11 cellular contexts compared by ENCODE assay signal in the genomic region with DNA sequence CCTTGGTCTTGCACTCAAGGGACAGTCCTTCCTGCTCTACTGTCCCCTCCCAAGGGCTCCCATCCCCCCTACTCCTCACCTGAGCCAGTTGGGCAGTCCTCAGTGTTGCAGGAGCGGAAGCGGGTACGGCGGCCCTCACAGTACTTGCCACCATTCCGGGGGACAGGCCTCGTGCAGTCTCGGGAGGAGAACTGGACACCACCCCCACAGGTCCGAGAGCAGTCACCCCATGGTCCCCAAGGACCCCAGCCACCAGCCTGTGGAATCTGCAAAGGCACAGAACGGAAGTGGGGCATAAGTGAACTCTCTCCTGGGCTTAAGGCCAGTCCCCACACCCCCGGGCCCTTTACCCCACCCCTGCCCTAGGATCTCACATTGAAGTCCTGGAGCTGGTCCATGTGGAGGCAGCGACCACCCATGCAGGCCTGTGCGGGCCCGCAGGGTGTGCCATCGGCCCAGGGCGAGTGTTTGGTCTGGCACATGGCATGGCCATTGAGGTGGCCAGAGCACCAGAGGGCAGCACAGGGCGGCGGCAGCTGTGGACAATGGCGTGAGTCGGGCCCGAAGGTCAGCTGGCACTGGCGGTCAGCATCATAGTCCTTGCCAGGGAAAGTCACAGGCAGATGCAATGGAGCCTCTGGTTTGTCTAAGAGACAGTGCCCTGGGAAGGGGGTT. TPM values are rescaled to one million over a fixed set of nuclear protein-coding genes. Genes with fewer than 3 reads are reported as not detected.
A peak's percentile ranks its signal among the peaks of the same experiment; 100 is the strongest.
DNase-seq lines count a peak whose midpoint lies in the region; ATAC-seq and TF ChIP-seq lines count a peak whose summit lies in the region.
"Had no signal": no experiment of that assay in that cellular context is flagged by ENCODE, and none has a peak within 500 bp of the region (broad histone marks: within the 10 kb centered on the region; RNA-seq: fewer than 3 reads in every experiment).

No MANE protein-coding gene starts in this region.

- peaks cover 16 to 73% (median 58%) of the 10 kb centered on the region in 9 donors for H3K4me1 ChIP-seq in heart right ventricle
- H3K4me1 ChIP-seq in endodermal cell (ENCODE audit: control insufficient read depth, insufficient read depth, low read length): peaks cover 4% of the 10 kb centered on the region
- H3K4me1 ChIP-seq in upper lobe of right lung: peaks cover 26% of the 10 kb centered on the region

- no peaks in the 10 kb centered on the region for H3K9me3 Mint-ChIP-seq in endodermal cell

- H3K27ac ChIP-seq in heart right ventricle: peak overlapping the region in 6 of 10 donors; percentile 17 to 100 (median 41)
- H3K27ac ChIP-seq in endodermal cell (ENCODE audit: low read depth, low read length): no peak overlapping the region
- no peak overlapping the region for H3K27ac ChIP-seq in upper lobe of right lung
- H3K27ac ChIP-seq: ascending aorta had no signal

- H3K4me3 ChIP-seq in heart right ventricle: peak overlapping the region in 7 of 10 donors; percentile 5 to 67 (median 22)
- no peak overlapping the region for H3K4me3 ChIP-seq in endodermal cell (ENCODE audit: low read length)
- H3K4me3 ChIP-seq in upper lobe of right lung: no peak overlapping the region
- H3K4me3 ChIP-seq: ascending aorta had no signal

- no peak overlapping the region for H3K9ac ChIP-seq in endodermal cell (ENCODE audit: extremely low read depth, low read length, poor library complexity, severe bottlenecking)

- no peaks in the 10 kb centered on the region for H3K27me3 ChIP-seq in heart right ventricle
- H3K27me3 ChIP-seq in endodermal cell (ENCODE audit: control insufficient read depth, insufficient read depth, low read length, poor library complexity, severe bottlenecking): no peaks in the 10 kb centered on the region
- no peaks in the 10 kb centered on the region for H3K27me3 ChIP-seq in upper lobe of right lung
- H3K27me3 ChIP-seq: ascending aorta had no signal

- 76 to 79% methylated on average over 21 of the region's 21 CpGs for WGBS in heart right ventricle, 2 donors
- 94 to 99% methylated on average over 14 to 21 of the region's 21 CpGs for WGBS in endodermal cell (ENCODE audit: insufficient coverage in 1 of 2, insufficient read length in 1 of 2), 2 experiments

- no peaks in the 10 kb centered on the region for H3K27me3 Mint-ChIP-seq in endodermal cell (ENCODE audit: insufficient read depth)

- no peak overlapping the region for H3K4me3 Mint-ChIP-seq in endodermal cell

- no peaks in the 10 kb centered on the region for H3K36me3 Mint-ChIP-seq in endodermal cell (ENCODE audit: low read depth)

- intact Hi-C loops in heart right ventricle (cut with DNase I) (loop anchor here in 6 of 10 donors (2.0 to 10.0 kb wide), 4 partner anchors 15 to 194 kb away; partner anchors contain the start of gene TOMM40L (in 1 of the 6)), left ventricle myocardium superior (cut with micrococcal nuclease) (no loop called here), upper lobe of right lung (cut with DNase I) (no loop called here)

- peaks cover 0 to 77% (median 0%) of the 10 kb centered on the region in 9 donors for H3K36me3 ChIP-seq in heart right ventricle
- H3K36me3 ChIP-seq in endodermal cell (ENCODE audit: control insufficient read depth, insufficient read depth, low read length): no peaks in the 10 kb centered on the region
- H3K36me3 ChIP-seq in upper lobe of right lung: no peaks in the 10 kb centered on the region
- H3K36me3 ChIP-seq: ascending aorta had no signal

- H3K27ac Mint-ChIP-seq in endodermal cell: no peak overlapping the region

- no peaks in the 10 kb centered on the region for H3K9me3 ChIP-seq in heart right ventricle
- no peaks in the 10 kb centered on the region for H3K9me3 ChIP-seq in endodermal cell (ENCODE audit: control insufficient read depth, low read length)
- no peaks in the 10 kb centered on the region for H3K9me3 ChIP-seq in upper lobe of right lung
- H3K9me3 ChIP-seq: ascending aorta had no signal

- DNase-seq in heart right ventricle (no peak), left ventricle myocardium superior (no peak), endodermal cell (no peak), midbrain (lab: John Stamatoyannopoulos, UW) (peak; percentile 86), upper lobe of right lung (no peak), H4 (ENCODE audit: low spot score) (no peak), NCI-H1436 (lab: John Stamatoyannopoulos, UW) (no peak), NCI-H510A treated with DMSO at 0.1 percent for 48 hours (lab: John Stamatoyannopoulos, UW) (no peak)
- DNase-seq: NCI-H345 had no signal

- peak in 2 of 9 donors; percentile 12 to 21 for TF ChIP-seq CTCF in heart right ventricle (IDR thresholded peaks at IDR 0.05)
- TF ChIP-seq CTCF in endodermal cell (conservative IDR thresholded peaks at IDR 0.05): peak; percentile 12
- TF ChIP-seq CTCF in upper lobe of right lung (IDR thresholded peaks at IDR 0.05): peak; percentile 25

- ATAC-seq in heart right ventricle: peak in 2 of 8 donors; percentile 4 to 10
- ATAC-seq in left ventricle myocardium superior: no peak
- no peak for ATAC-seq in upper lobe of right lung

- peaks cover 26% of the 10 kb centered on the region for H3K4me1 Mint-ChIP-seq in endodermal cell

RNA-seq across cellular contexts. Expression of gene ADAMTS4, which starts 5.2 kb away (rescaled TPM):
- total RNA-seq in heart right ventricle (10 to 100 TPM in 6 of 10 donors, 1 to 10 TPM in 4; 1.7 to 86.1 (median 17.7) TPM), left ventricle myocardium superior (7.2 TPM), endodermal cell (1 to 10 TPM; 4.4 to 9.6 TPM), upper lobe of right lung (7.8 TPM)
- 10 to 100 TPM in 1 of 2 donors, 1 to 10 TPM in 1; 5.4 to 11.9 TPM for polyA plus RNA-seq in heart right ventricle
- polyA plus RNA-seq in endodermal cell (2013, experiment 1 of 2): 5.7 TPM
- polyA plus RNA-seq in endodermal cell (2013, experiment 2 of 2): 4.6 TPM
- total RNA-seq in H4 (2014; rRNA removed; shearing (Covaris generic)): not detected in 2 replicates

RNA-seq across cellular contexts. Expression of gene NDUFS2, which starts 8.5 kb away (rescaled TPM):
- total RNA-seq in heart right ventricle: 100 to 1,000 TPM; 244 to 370 (median 318) TPM
- polyA plus RNA-seq in heart right ventricle: 100 to 1,000 TPM; 121 to 193 TPM
- total RNA-seq in left ventricle myocardium superior: 335 TPM
- total RNA-seq in endodermal cell: 10 to 100 TPM; 83.5 to 100.0 TPM
- 130 TPM for polyA plus RNA-seq in endodermal cell (2013, experiment 1 of 2)
- polyA plus RNA-seq in endodermal cell (2013, experiment 2 of 2): 112 TPM
- 66.9 TPM for total RNA-seq in upper lobe of right lung
- total RNA-seq in H4 (2014; rRNA removed; shearing (Covaris generic)): 101 and 120 TPM in 2 replicates

RNA-seq across cellular contexts. Expression of gene B4GALT3, which starts 16.4 kb away (rescaled TPM):
- total RNA-seq in heart right ventricle (10 to 100 TPM; 12.1 to 28.9 (median 19.6) TPM), left ventricle myocardium superior (23.6 TPM), endodermal cell (10 to 100 TPM; 30.4 to 37.9 TPM), upper lobe of right lung (35.7 TPM)
- polyA plus RNA-seq in heart right ventricle: 10 to 100 TPM; 11.5 to 25.5 TPM
- polyA plus RNA-seq in endodermal cell (2013, experiment 1 of 2): 46.8 TPM
- polyA plus RNA-seq in endodermal cell (2013, experiment 2 of 2): 41.5 TPM
- 28.0 and 38.0 TPM in 2 replicates for total RNA-seq in H4 (2014; rRNA removed; shearing (Covaris generic))

RNA-seq across cellular contexts. Expression of gene FCER1G, which starts 21.4 kb away (rescaled TPM):
- 10 to 100 TPM in 4 of 10 donors, 1 to 10 TPM in 6; 2.0 to 65.8 (median 5.3) TPM for total RNA-seq in heart right ventricle
- polyA plus RNA-seq in heart right ventricle: 10 to 100 TPM; 19.7 to 64.6 TPM
- total RNA-seq in left ventricle myocardium superior: 24.8 TPM
- under 1 TPM; 0.68 to 0.69 TPM for total RNA-seq in endodermal cell
- polyA plus RNA-seq in endodermal cell (2013, experiment 1 of 2): not detected
- polyA plus RNA-seq in endodermal cell (2013, experiment 2 of 2): not detected
- total RNA-seq in upper lobe of right lung: 158 TPM
- total RNA-seq in H4 (2014; rRNA removed; shearing (Covaris generic)): 2.0 and 6.1 TPM in 2 replicates
- total RNA-seq: M059J had no signal

RNA-seq across cellular contexts. Expression of gene PPOX, which starts 27.5 kb away (rescaled TPM):
- total RNA-seq in heart right ventricle: 10 to 100 TPM in 8 of 10 donors, 1 to 10 TPM in 2; 8.5 to 19.8 (median 15.0) TPM
- 10 to 100 TPM in 1 of 2 donors, 1 to 10 TPM in 1; 10.0 to 58.5 TPM for polyA plus RNA-seq in heart right ventricle
- 10.7 TPM for total RNA-seq in left ventricle myocardium superior
- total RNA-seq in endodermal cell: 10 to 100 TPM; 46.4 to 47.2 TPM
- polyA plus RNA-seq in endodermal cell (2013, experiment 1 of 2): 47.2 TPM
- polyA plus RNA-seq in endodermal cell (2013, experiment 2 of 2): 43.1 TPM
- total RNA-seq in upper lobe of right lung: 23.3 TPM
- 9.2 and 13.9 TPM in 2 replicates for total RNA-seq in H4 (2014; rRNA removed; shearing (Covaris generic))

Comparison
In these comparisons a context has a peak if more than half of its experiments do, and no peak if none do; other contexts are left out.
1. intact Hi-C loops: an anchor here in heart right ventricle (2.0 to 10.0 kb wide); none called in left ventricle myocardium superior and upper lobe of right lung.
2. H3K27ac ChIP-seq: peak in heart right ventricle (6 of 10); none in endodermal cell (single experiment) and upper lobe of right lung (single experiment).
3. H3K4me3 ChIP-seq: peak in heart right ventricle (7 of 10); none in endodermal cell (single experiment) and upper lobe of right lung (single experiment).